ENCODE assay signal across 2 cellular contexts in the genomic region with DNA sequence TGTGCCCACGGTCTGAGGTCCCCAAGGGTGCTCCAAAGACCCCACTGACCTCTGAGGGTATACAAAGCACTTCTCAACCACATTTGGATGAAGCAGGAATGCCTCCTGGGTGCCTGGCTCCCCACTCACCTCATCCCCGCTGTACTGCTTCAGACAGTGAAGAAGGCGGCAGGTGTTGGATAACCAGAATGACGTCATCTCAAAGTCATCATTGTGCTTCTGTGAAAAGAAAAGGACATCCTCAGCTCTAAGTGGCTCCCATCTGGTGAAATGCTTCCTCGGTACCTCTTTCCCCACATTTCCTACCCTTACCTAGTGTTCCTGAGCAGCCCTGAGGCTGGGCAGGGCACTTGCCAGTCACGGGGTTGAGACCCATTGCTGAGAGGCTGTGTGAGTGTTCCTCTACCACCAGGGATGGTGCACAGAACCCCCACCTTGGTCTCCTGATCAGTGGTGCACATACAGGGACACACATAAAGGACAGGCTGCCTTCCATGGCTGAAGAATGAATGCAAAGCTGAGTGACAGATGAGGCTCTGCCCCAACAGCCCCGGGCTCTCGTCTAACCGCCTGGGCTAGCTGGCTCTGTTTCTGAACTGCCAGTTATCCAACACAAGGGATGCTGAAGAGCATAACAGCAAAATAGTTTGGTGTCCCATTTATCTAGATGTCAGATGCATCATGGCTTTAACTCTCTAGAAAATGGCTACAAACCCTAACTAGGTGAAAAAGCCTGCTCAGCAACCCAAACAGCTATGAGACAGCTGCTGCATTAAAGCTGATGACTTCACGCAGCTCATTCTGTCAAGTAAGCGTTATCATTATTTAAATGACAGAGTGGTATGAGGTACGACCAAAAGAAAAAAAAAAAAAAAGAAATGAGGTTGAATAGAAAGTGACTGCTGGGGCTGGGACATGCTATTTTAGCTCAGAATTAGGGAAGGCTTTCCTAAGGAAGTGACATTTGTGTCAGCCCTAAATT.
TF ChIP-seq lines count a peak whose summit lies in the region.

No MANE protein-coding gene starts in this region.

TF ChIP-seq in IMR-90, 13 proteins besides CTCF, POLR2A, EP300 and RAD21 (continued from another document):
- TF ChIP-seq, protein P1, sequence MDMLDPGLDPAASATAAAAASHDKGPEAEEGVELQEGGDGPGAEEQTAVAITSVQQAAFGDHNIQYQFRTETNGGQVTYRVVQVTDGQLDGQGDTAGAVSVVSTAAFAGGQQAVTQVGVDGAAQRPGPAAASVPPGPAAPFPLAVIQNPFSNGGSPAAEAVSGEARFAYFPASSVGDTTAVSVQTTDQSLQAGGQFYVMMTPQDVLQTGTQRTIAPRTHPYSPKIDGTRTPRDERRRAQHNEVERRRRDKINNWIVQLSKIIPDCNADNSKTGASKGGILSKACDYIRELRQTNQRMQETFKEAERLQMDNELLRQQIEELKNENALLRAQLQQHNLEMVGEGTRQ (IDR thresholded peaks at IDR 0.05; ENCODE audit: low read depth, low read length): no peak
- TF ChIP-seq MAFK (IDR thresholded peaks at IDR 0.05; ENCODE audit: low read depth, low read length): peak; percentile 30; the same call in 1 of the 2 replicates
- TF ChIP-seq, protein P2, sequence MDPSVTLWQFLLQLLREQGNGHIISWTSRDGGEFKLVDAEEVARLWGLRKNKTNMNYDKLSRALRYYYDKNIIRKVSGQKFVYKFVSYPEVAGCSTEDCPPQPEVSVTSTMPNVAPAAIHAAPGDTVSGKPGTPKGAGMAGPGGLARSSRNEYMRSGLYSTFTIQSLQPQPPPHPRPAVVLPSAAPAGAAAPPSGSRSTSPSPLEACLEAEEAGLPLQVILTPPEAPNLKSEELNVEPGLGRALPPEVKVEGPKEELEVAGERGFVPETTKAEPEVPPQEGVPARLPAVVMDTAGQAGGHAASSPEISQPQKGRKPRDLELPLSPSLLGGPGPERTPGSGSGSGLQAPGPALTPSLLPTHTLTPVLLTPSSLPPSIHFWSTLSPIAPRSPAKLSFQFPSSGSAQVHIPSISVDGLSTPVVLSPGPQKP (IDR thresholded peaks at IDR 0.05; ENCODE audit: borderline replicate concordance, low read depth, low read length): no peak
- no peak for TF ChIP-seq BHLHE40 (IDR thresholded peaks at IDR 0.05; ENCODE audit: low read depth, low read length)
- no peak for TF ChIP-seq RFX5 (IDR thresholded peaks at IDR 0.05; ENCODE audit: low read depth, low read length)

TF ChIP-seq in WTC11, 78 proteins besides CTCF, POLR2A, EP300 and RAD21 (continued from another document):
- TF ChIP-seq, protein P3, sequence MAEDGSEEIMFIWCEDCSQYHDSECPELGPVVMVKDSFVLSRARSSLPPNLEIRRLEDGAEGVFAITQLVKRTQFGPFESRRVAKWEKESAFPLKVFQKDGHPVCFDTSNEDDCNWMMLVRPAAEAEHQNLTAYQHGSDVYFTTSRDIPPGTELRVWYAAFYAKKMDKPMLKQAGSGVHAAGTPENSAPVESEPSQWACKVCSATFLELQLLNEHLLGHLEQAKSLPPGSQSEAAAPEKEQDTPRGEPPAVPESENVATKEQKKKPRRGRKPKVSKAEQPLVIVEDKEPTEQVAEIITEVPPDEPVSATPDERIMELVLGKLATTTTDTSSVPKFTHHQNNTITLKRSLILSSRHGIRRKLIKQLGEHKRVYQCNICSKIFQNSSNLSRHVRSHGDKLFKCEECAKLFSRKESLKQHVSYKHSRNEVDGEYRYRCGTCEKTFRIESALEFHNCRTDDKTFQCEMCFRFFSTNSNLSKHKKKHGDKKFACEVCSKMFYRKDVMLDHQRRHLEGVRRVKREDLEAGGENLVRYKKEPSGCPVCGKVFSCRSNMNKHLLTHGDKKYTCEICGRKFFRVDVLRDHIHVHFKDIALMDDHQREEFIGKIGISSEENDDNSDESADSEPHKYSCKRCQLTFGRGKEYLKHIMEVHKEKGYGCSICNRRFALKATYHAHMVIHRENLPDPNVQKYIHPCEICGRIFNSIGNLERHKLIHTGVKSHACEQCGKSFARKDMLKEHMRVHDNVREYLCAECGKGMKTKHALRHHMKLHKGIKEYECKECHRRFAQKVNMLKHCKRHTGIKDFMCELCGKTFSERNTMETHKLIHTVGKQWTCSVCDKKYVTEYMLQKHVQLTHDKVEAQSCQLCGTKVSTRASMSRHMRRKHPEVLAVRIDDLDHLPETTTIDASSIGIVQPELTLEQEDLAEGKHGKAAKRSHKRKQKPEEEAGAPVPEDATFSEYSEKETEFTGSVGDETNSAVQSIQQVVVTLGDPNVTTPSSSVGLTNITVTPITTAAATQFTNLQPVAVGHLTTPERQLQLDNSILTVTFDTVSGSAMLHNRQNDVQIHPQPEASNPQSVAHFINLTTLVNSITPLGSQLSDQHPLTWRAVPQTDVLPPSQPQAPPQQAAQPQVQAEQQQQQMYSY (CRISPR knock-in tag; IDR thresholded peaks at IDR 0.05): no peak
- TF ChIP-seq RELA (CRISPR knock-in tag; IDR thresholded peaks at IDR 0.05; ENCODE audit: borderline replicate concordance) (no peak), HMGA2 (CRISPR knock-in tag; IDR thresholded peaks at IDR 0.05) (no peak)
- TF ChIP-seq, protein P4, sequence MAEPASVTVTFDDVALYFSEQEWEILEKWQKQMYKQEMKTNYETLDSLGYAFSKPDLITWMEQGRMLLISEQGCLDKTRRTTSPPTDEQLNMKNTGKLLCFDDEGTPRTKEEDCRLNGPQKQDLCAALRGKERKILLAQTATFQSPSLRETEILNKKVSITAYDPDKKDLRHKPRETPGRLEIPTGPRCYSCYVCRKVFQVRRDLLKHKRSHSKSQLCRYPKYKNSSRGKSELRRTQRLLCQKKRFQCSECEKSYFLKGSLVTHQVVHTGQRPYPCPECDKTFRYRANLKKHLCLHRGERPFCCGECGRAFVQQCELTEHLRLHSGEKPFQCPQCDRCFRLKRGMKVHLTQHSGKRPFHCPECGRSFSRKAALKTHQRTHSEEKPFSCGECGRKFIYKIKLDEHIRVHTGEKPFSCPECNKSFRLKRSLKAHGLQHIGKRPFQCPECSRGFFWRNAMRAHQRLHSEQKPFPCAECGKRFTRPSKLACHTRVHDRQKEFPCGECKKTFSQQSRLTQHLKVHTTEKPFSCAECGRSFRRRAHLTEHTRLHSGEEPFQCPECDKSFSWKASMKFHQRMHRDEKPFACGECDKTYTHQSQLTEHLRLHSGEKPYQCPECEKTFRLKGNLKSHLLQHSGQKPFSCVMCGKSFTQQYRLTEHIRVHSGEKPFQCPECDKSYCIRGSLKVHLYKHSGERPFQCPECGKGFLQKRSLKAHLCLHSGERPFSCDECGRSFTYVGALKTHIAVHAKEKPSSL (CRISPR knock-in tag; conservative IDR thresholded peaks at IDR 0.05): no peak
- TF ChIP-seq, protein P5, sequence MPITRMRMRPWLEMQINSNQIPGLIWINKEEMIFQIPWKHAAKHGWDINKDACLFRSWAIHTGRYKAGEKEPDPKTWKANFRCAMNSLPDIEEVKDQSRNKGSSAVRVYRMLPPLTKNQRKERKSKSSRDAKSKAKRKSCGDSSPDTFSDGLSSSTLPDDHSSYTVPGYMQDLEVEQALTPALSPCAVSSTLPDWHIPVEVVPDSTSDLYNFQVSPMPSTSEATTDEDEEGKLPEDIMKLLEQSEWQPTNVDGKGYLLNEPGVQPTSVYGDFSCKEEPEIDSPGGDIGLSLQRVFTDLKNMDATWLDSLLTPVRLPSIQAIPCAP (CRISPR knock-in tag; IDR thresholded peaks at IDR 0.05): no peak
- TF ChIP-seq, protein P6, sequence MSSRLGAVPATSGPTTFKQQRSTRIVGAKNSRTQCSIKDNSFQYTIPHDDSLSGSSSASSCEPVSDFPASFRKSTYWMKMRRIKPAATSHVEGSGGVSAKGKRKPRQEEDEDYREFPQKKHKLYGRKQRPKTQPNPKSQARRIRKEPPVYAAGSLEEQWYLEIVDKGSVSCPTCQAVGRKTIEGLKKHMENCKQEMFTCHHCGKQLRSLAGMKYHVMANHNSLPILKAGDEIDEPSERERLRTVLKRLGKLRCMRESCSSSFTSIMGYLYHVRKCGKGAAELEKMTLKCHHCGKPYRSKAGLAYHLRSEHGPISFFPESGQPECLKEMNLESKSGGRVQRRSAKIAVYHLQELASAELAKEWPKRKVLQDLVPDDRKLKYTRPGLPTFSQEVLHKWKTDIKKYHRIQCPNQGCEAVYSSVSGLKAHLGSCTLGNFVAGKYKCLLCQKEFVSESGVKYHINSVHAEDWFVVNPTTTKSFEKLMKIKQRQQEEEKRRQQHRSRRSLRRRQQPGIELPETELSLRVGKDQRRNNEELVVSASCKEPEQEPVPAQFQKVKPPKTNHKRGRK (CRISPR knock-in tag; IDR thresholded peaks at IDR 0.05; ENCODE audit: borderline replicate concordance): no peak
